Comparison of ENCODE assay signal across 1 cellular context in the genomic region with DNA sequence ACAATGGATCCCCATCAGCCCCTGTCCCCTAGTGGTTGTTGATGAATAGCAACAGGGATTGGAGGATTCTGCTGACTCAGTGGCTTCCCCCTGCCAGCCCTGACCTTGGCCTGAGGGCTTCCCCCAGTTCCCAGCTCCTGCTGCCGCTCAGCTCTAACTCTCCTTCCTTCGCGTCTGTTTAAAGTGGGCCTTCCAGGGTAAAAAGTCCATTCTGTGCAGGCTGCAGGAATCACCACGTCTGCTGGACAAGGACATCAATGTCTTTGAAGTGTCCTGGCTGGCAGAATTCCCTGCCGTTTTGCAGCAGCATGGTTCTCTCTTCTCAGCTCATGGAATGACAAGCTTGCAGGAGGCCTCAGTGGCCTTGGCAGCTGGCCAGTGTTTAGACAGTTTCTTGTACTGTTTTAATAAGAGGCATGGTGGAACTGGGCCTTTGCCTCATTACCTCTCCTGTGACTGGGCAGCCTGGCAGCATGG.
TF ChIP-seq lines count a peak whose summit lies in the region.

No MANE protein-coding gene starts in this region.

TF ChIP-seq in GM23338, 12 proteins besides CTCF, POLR2A, EP300 and RAD21:
- TF ChIP-seq, protein P1, sequence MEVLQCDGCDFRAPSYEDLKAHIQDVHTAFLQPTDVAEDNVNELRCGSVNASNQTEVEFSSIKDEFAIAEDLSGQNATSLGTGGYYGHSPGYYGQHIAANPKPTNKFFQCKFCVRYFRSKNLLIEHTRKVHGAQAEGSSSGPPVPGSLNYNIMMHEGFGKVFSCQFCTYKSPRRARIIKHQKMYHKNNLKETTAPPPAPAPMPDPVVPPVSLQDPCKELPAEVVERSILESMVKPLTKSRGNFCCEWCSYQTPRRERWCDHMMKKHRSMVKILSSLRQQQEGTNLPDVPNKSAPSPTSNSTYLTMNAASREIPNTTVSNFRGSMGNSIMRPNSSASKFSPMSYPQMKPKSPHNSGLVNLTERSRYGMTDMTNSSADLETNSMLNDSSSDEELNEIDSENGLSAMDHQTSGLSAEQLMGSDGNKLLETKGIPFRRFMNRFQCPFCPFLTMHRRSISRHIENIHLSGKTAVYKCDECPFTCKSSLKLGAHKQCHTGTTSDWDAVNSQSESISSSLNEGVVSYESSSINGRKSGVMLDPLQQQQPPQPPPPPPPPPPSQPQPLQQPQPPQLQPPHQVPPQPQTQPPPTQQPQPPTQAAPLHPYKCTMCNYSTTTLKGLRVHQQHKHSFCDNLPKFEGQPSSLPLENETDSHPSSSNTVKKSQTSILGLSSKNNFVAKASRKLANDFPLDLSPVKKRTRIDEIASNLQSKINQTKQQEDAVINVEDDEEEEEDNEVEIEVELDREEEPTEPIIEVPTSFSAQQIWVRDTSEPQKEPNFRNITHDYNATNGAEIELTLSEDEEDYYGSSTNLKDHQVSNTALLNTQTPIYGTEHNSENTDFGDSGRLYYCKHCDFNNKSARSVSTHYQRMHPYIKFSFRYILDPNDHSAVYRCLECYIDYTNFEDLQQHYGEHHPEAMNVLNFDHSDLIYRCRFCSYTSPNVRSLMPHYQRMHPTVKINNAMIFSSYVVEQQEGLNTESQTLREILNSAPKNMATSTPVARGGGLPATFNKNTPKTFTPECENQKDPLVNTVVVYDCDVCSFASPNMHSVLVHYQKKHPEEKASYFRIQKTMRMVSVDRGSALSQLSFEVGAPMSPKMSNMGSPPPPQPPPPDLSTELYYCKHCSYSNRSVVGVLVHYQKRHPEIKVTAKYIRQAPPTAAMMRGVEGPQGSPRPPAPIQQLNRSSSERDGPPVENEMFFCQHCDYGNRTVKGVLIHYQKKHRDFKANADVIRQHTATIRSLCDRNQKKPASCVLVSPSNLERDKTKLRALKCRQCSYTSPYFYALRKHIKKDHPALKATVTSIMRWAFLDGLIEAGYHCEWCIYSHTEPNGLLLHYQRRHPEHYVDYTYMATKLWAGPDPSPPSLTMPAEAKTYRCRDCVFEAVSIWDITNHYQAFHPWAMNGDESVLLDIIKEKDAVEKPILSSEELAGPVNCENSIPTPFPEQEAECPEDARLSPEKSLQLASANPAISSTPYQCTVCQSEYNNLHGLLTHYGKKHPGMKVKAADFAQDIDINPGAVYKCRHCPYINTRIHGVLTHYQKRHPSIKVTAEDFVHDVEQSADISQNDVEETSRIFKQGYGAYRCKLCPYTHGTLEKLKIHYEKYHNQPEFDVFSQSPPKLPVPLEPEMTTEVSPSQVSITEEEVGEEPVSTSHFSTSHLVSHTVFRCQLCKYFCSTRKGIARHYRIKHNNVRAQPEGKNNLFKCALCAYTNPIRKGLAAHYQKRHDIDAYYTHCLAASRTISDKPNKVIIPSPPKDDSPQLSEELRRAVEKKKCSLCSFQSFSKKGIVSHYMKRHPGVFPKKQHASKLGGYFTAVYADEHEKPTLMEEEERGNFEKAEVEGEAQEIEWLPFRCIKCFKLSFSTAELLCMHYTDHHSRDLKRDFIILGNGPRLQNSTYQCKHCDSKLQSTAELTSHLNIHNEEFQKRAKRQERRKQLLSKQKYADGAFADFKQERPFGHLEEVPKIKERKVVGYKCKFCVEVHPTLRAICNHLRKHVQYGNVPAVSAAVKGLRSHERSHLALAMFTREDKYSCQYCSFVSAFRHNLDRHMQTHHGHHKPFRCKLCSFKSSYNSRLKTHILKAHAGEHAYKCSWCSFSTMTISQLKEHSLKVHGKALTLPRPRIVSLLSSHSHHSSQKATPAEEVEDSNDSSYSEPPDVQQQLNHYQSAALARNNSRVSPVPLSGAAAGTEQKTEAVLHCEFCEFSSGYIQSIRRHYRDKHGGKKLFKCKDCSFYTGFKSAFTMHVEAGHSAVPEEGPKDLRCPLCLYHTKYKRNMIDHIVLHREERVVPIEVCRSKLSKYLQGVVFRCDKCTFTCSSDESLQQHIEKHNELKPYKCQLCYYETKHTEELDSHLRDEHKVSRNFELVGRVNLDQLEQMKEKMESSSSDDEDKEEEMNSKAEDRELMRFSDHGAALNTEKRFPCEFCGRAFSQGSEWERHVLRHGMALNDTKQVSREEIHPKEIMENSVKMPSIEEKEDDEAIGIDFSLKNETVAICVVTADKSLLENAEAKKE (CRISPR knock-in tag; IDR thresholded peaks at IDR 0.05) = peak; percentile 54; the same call in 1 of the 2 replicates
- no peak for TF ChIP-seq EZH2phosphoT487 (IDR thresholded peaks at IDR 0.05; ENCODE audit: unreplicated experiment)
- TF ChIP-seq JUNB (IDR thresholded peaks at IDR 0.05; ENCODE audit: unreplicated experiment) = no peak
- no peak for TF ChIP-seq CREB1 (CRISPR knock-in tag; IDR thresholded peaks at IDR 0.05; ENCODE audit: low read depth)
- TF ChIP-seq POLR2AphosphoS5 (IDR thresholded peaks at IDR 0.05; ENCODE audit: low read depth) = no peak
